18 cellular contexts compared by ENCODE assay signal in genomic region chr1:27410709-27411108, GRCh38. TPM values are rescaled to one million over a fixed set of nuclear protein-coding genes. Genes with fewer than 3 reads are reported as not detected.
A peak's percentile ranks its signal among the peaks of the same experiment; 100 is the strongest.
DNase-seq lines count a peak whose midpoint lies in the region; ATAC-seq, FAIRE-seq and TF ChIP-seq lines count a peak whose summit lies in the region.
"Had no signal": no experiment of that assay in that cellular context is flagged by ENCODE, and none has a peak within 500 bp of the region (broad histone marks: within the 10 kb centered on the region; RNA-seq: fewer than 3 reads in every experiment).

No MANE protein-coding gene starts in this region.

- DNase-seq in D341Med (ENCODE audit: low spot score) (peak; percentile 62), NCI-H82 treated with DMSO at 0.1 percent for 48 hours (lab: John Stamatoyannopoulos, UW; ENCODE audit: unreplicated experiment) (peak; percentile 53), GM12878 (ENCODE audit: low read depth, low spot score) (no peak), NCI-H226 (no peak), GM10266 (ENCODE audit: extremely low spot score) (no peak), kidney tubule cell (ENCODE audit: low spot score) (no peak), foreskin melanocyte (no peak)
- no peak for DNase-seq in naive thymus-derived CD4-positive, alpha-beta T cell
- DNase-seq: H9, MM.1S, NCI-H1105, NCI-H1694 treated with DMSO at 0.1 percent for 48 hours, NCI-H446, SIG-M5 had no signal

- 48% methylated on average over 2 of the region's 2 CpGs for WGBS in GM12878 (ENCODE audit: insufficient coverage, insufficient replicate concordance, low lambda C conversion rate, missing lambda C conversion rate)

- H4K20me1 ChIP-seq in GM12878 (ENCODE audit: control insufficient read depth, insufficient read depth): no peaks in the 10 kb centered on the region

- FAIRE-seq in GM12878 (lab: Jason Lieb, UNC): no peak
- FAIRE-seq: HepG2, RCC 7860 had no signal

- H3K4me3 ChIP-seq in GM12878: no peak overlapping the region
- H3K4me3 ChIP-seq in naive thymus-derived CD4-positive, alpha-beta T cell (ENCODE audit: low read length): no peak overlapping the region

- peak overlapping the region; percentile 33 for H3K27ac ChIP-seq in GM12878 (ENCODE audit: control insufficient read depth, insufficient read depth)
- H3K27ac ChIP-seq in naive thymus-derived CD4-positive, alpha-beta T cell (ENCODE audit: low read depth, low read length): no peak overlapping the region

- ATAC-seq in GM12878: no peak
- no peak for ATAC-seq in naive thymus-derived CD4-positive, alpha-beta T cell
- ATAC-seq: HepG2 had no signal

- no peaks in the 10 kb centered on the region for H3K79me2 ChIP-seq in GM12878 (ENCODE audit: control insufficient read depth, insufficient read depth, low read length)

- H3K4me2 ChIP-seq in GM12878 (ENCODE audit: control insufficient read depth, insufficient read depth): no peak overlapping the region

- intact Hi-C loops in GM12878 (cut with micrococcal nuclease; ENCODE audit: unreplicated experiment): no loop called here
- intact Hi-C loops in naive thymus-derived CD4-positive, alpha-beta T cell (cut with micrococcal nuclease): no loop called here

- H3K4me3 Mint-ChIP-seq in naive thymus-derived CD4-positive, alpha-beta T cell: no peak overlapping the region
- H3K4me3 Mint-ChIP-seq: H9 had no signal

- POLR2A ChIA-PET in GM12878 (lab: Charles Lee): interaction anchor here (0.8 to 0.9 kb wide), 2 partner anchors 20 to 218 kb away, joined by 3 read pairs; no protein-coding TSS in a partner anchor
- POLR2A ChIA-PET in naive thymus-derived CD4-positive, alpha-beta T cell (lab: Charles Lee): interaction anchor here (0.7 kb wide), 2 partner anchors 44 to 484 kb away, joined by 3 read pairs; no protein-coding TSS in a partner anchor

- no peaks in the 10 kb centered on the region for H3K27me3 Mint-ChIP-seq in naive thymus-derived CD4-positive, alpha-beta T cell

- H3K4me1 Mint-ChIP-seq in naive thymus-derived CD4-positive, alpha-beta T cell: peaks cover 0 to 6% (median 2%) of the 10 kb centered on the region in 7 donors

- RAD21 ChIA-PET in GM12878 (lab: Charles Lee; ENCODE audit: unreplicated experiment): interaction anchor here (1.0 to 1.6 kb wide), 2 partner anchors 9 to 196 kb away, joined by 3 to 5 read pairs; no protein-coding TSS in a partner anchor

- H2AFZ ChIP-seq in GM12878 (ENCODE audit: control insufficient read depth, low read depth, low read length): no peak overlapping the region

- H3K36me3 Mint-ChIP-seq in naive thymus-derived CD4-positive, alpha-beta T cell: peaks cover 18 to 55% (median 30%) of the 10 kb centered on the region in 5 donors

- H3K9me3 Mint-ChIP-seq in naive thymus-derived CD4-positive, alpha-beta T cell: peaks cover 0 to 1% (median 0%) of the 10 kb centered on the region in 11 donors
- H3K9me3 Mint-ChIP-seq: H9 had no signal

- TF ChIP-seq CTCF in GM12878 (IDR thresholded peaks at IDR 0.05 in 2 of 3, conservative IDR thresholded peaks at IDR 0.05 in 1 of 3; ENCODE audit: control insufficient read depth in 2 of 3, extremely low read depth in 1 of 3, insufficient read depth in 1 of 3, low read depth in 3 of 3, low read length in 3 of 3): no peak
- no peak for TF ChIP-seq CTCF in GM10266 (IDR thresholded peaks at IDR 0.05; ENCODE audit: control insufficient read depth, insufficient read depth, low read depth, missing control alignments)

- CTCF ChIA-PET in GM12878 (lab: Yijun Ruan, JAX): interaction anchor here (1.0 to 2.1 kb wide), 4 partner anchors 14 to 114 kb away, joined by 3 to 7 read pairs (median 4); no protein-coding TSS in a partner anchor
- CTCF ChIA-PET in naive thymus-derived CD4-positive, alpha-beta T cell (lab: Charles Lee): interaction anchor here (1.2 kb wide), 1 partner anchor 196 kb away, joined by 3 read pairs; no protein-coding TSS in a partner anchor

- H3K9me3 ChIP-seq in GM12878 (replicated peaks; ENCODE audit: control insufficient read depth, insufficient read depth, low read length): no peaks in the 10 kb centered on the region
- H3K9me3 ChIP-seq in naive thymus-derived CD4-positive, alpha-beta T cell (ENCODE audit: control insufficient read depth in 2 of 3, low read length in 3 of 3): no peaks in the 10 kb centered on the region

- H3K4me1 ChIP-seq in GM12878 (ENCODE audit: control insufficient read depth, insufficient read depth, low read length): peaks cover 5% of the 10 kb centered on the region; the same call in 1 of the 2 replicates
- no peaks in the 10 kb centered on the region for H3K4me1 ChIP-seq in naive thymus-derived CD4-positive, alpha-beta T cell (ENCODE audit: control insufficient read depth in 2 of 2, insufficient read depth in 2 of 2, low read length in 2 of 2)

- no peak for TF ChIP-seq RAD21 in GM12878 (IDR thresholded peaks at IDR 0.05; ENCODE audit: insufficient read depth, low read depth, low read length)

- H3K36me3 ChIP-seq in GM12878 (ENCODE audit: control insufficient read depth in 2 of 2, insufficient read depth in 2 of 2, low read length in 1 of 2): peaks cover 35 to 46% of the 10 kb centered on the region in 2 experiments
- peaks cover 40 to 90% (median 44%) of the 10 kb centered on the region in 3 experiments for H3K36me3 ChIP-seq in naive thymus-derived CD4-positive, alpha-beta T cell (ENCODE audit: control insufficient read depth in 2 of 3, insufficient read depth in 3 of 3, low read length in 3 of 3)

- SMC1A ChIA-PET in GM12878 (lab: Charles Lee; ENCODE audit: uncharacterized antibody, unreplicated experiment): interaction anchor here (0.7 to 22.2 kb wide), 4 partner anchors 34 to 197 kb away, joined by 3 to 470 read pairs (median 3); no protein-coding TSS in a partner anchor

- no peak overlapping the region for H3K9ac ChIP-seq in GM12878 (ENCODE audit: control insufficient read depth, insufficient read depth, low read length)

- peak overlapping the region in 5 of 9 donors; percentile 18 to 75 (median 36) for H3K27ac Mint-ChIP-seq in naive thymus-derived CD4-positive, alpha-beta T cell

- TF ChIP-seq EP300 in GM12878 (IDR thresholded peaks at IDR 0.05; ENCODE audit: borderline replicate concordance in 1 of 2, control insufficient read depth in 1 of 2, low read depth in 2 of 2, low read length in 2 of 2): no peak

- in situ Hi-C loops in GM12878 (cut with MboI): no loop called here

- H3K27me3 ChIP-seq in GM12878 (replicated peaks in 1 of 2; ENCODE audit: control insufficient read depth in 2 of 2, insufficient read depth in 2 of 2, low read length in 1 of 2): no peaks in the 10 kb centered on the region
- no peaks in the 10 kb centered on the region for H3K27me3 ChIP-seq in naive thymus-derived CD4-positive, alpha-beta T cell (ENCODE audit: control insufficient read depth in 2 of 2, insufficient read depth in 2 of 2, low read length in 2 of 2)

- no TSS peak for BruUV-seq in GM12878 (replicated peaks; lab: Mats Ljungman, UMichigan)

- no peak for TF ChIP-seq POLR2A in GM12878 (IDR thresholded peaks at IDR 0.05; ENCODE audit: low read depth, low read length)

RNA-seq across cellular contexts. Expression of gene GPR3, which starts 18.3 kb away (rescaled TPM):
- 0.37 and 0.69 TPM in 2 replicates for total RNA-seq in GM12878 (2013; cell fraction: nucleolus; rRNA removed)
- total RNA-seq in GM12878 (2014; rRNA removed) (0.16 and 0.45 TPM in 2 replicates), GM12878 (2014; rRNA removed; fragmentation: Illumina TruSeq; extraction: Trizol) (0.14 TPM in 1 of 2 replicates, not detected in the other), GM12878 (2021) (0.33 and 0.56 TPM in 2 replicates)
- polyA plus RNA-seq in GM12878 (2011; ENCODE audit: low read depth): not detected
- polyA plus RNA-seq in GM12878 (2011; rRNA removed) (0.48 and 1.4 TPM in 2 replicates), GM12878 (2014; fragmentation: Illumina TruSeq; extraction: Trizol) (0.40 and 0.57 TPM in 2 replicates), GM12878 (2014; fragmentation: Nextera tagmentation; extraction: Ambion mirVana) (not detected), GM12878 (2014; rRNA removed) (0.44 and 0.63 TPM in 2 replicates), GM12878 (2016; fragmentation: Nextera tagmentation; extraction: Ambion mirVana) (under 1 TPM; 0.72 to 0.96 TPM)
- 2.5 TPM in 2 replicates for polyA plus RNA-seq in GM12878 (2011; cell fraction: cytosol; rRNA removed)
- polyA plus RNA-seq in GM12878 (2011; cell fraction: nucleus; rRNA removed): 3.4 and 4.4 TPM in 2 replicates
- 0.27 and 0.37 TPM in 2 replicates for polyA plus RNA-seq in GM12878 (2012)
- polyA minus RNA-seq in GM12878 (2011; rRNA and poly(A)+ RNA removed): 1.8 and 1.9 TPM in 2 replicates
- polyA minus RNA-seq in GM12878 (2011; cell fraction: cytosol; rRNA and poly(A)+ RNA removed): 0.73 and 1.6 TPM in 2 replicates
- polyA minus RNA-seq in GM12878 (2011; cell fraction: nucleus; rRNA and poly(A)+ RNA removed): 1.5 and 2.7 TPM in 2 replicates
- total RNA-seq in naive thymus-derived CD4-positive, alpha-beta T cell: under 1 TPM in 3 of 5 experiments, not detected in 2; 0.24 to 0.93 (median 0.45) TPM
- under 1 TPM; 0.09 to 0.13 TPM for polyA plus RNA-seq in naive thymus-derived CD4-positive, alpha-beta T cell

RNA-seq across cellular contexts. Expression of gene CD164L2, which starts 27.6 kb away (rescaled TPM):
- not detected in 2 replicates for total RNA-seq in GM12878 (2013; cell fraction: nucleolus; rRNA removed)
- total RNA-seq in GM12878 (2014; rRNA removed): not detected in 2 replicates
- not detected in 2 replicates for total RNA-seq in GM12878 (2014; rRNA removed; fragmentation: Illumina TruSeq; extraction: Trizol)
- not detected in 2 replicates for total RNA-seq in GM12878 (2021)
- not detected for polyA plus RNA-seq in GM12878 (2011; ENCODE audit: low read depth)
- not detected in 2 replicates for polyA plus RNA-seq in GM12878 (2011; rRNA removed)
- polyA plus RNA-seq in GM12878 (2011; cell fraction: cytosol; rRNA removed): not detected in 2 replicates
- polyA plus RNA-seq in GM12878 (2011; cell fraction: nucleus; rRNA removed): not detected in 2 replicates
- polyA plus RNA-seq in GM12878 (2012): 0.07 TPM in 1 of 2 replicates, not detected in the other
- not detected in 2 replicates for polyA plus RNA-seq in GM12878 (2014; fragmentation: Illumina TruSeq; extraction: Trizol)
- not detected for polyA plus RNA-seq in GM12878 (2014; fragmentation: Nextera tagmentation; extraction: Ambion mirVana)
- polyA plus RNA-seq in GM12878 (2014; rRNA removed): not detected in 2 replicates
- polyA plus RNA-seq in GM12878 (2016; fragmentation: Nextera tagmentation; extraction: Ambion mirVana): not detected
- polyA minus RNA-seq in GM12878 (2011; rRNA and poly(A)+ RNA removed): not detected in 2 replicates
- not detected in 2 replicates for polyA minus RNA-seq in GM12878 (2011; cell fraction: cytosol; rRNA and poly(A)+ RNA removed)
- not detected in 2 replicates for polyA minus RNA-seq in GM12878 (2011; cell fraction: nucleus; rRNA and poly(A)+ RNA removed)
- total RNA-seq in naive thymus-derived CD4-positive, alpha-beta T cell: under 1 TPM in 1 of 5 experiments, not detected in 4; 0.24 TPM
- not detected for polyA plus RNA-seq in naive thymus-derived CD4-positive, alpha-beta T cell
- total RNA-seq: HepG2 had no signal
- polyA plus RNA-seq: AG04450, BJ, HepG2 had no signal

RNA-seq across cellular contexts. Expression of gene FCN3, which starts 36.1 kb away (rescaled TPM):
- not detected in 2 replicates for total RNA-seq in GM12878 (2013; cell fraction: nucleolus; rRNA removed)
- total RNA-seq in GM12878 (2014; rRNA removed) (not detected in 2 replicates), GM12878 (2014; rRNA removed; fragmentation: Illumina TruSeq; extraction: Trizol) (not detected in 2 replicates), GM12878 (2021) (0.28 and 0.32 TPM in 2 replicates)
- not detected for polyA plus RNA-seq in GM12878 (2011; ENCODE audit: low read depth)
- polyA plus RNA-seq in GM12878 (2011; rRNA removed) (not detected in 2 replicates), GM12878 (2014; fragmentation: Illumina TruSeq; extraction: Trizol) (not detected in 2 replicates), GM12878 (2014; fragmentation: Nextera tagmentation; extraction: Ambion mirVana) (not detected), GM12878 (2014; rRNA removed) (not detected in 2 replicates), GM12878 (2016; fragmentation: Nextera tagmentation; extraction: Ambion mirVana) (not detected)
- not detected in 2 replicates for polyA plus RNA-seq in GM12878 (2011; cell fraction: cytosol; rRNA removed)
- 0.12 TPM in 1 of 2 replicates, not detected in the other for polyA plus RNA-seq in GM12878 (2011; cell fraction: nucleus; rRNA removed)
- not detected in 2 replicates for polyA plus RNA-seq in GM12878 (2012)
- polyA minus RNA-seq in GM12878 (2011; rRNA and poly(A)+ RNA removed): not detected in 2 replicates
- not detected in 2 replicates for polyA minus RNA-seq in GM12878 (2011; cell fraction: cytosol; rRNA and poly(A)+ RNA removed)
- not detected in 2 replicates for polyA minus RNA-seq in GM12878 (2011; cell fraction: nucleus; rRNA and poly(A)+ RNA removed)
- total RNA-seq in naive thymus-derived CD4-positive, alpha-beta T cell: not detected
- polyA plus RNA-seq in naive thymus-derived CD4-positive, alpha-beta T cell: not detected
- total RNA-seq: HepG2 had no signal
- polyA plus RNA-seq: AG04450, BJ, HepG2 had no signal

RNA-seq across cellular contexts. Expression of gene MAP3K6, which starts 43.9 kb away (rescaled TPM):
- total RNA-seq in GM12878 (2013; cell fraction: nucleolus; rRNA removed): 3.9 and 6.4 TPM in 2 replicates
- total RNA-seq in GM12878 (2014; rRNA removed) (1.5 and 3.4 TPM in 2 replicates), GM12878 (2014; rRNA removed; fragmentation: Illumina TruSeq; extraction: Trizol) (0.31 and 0.83 TPM in 2 replicates), GM12878 (2021) (1.6 and 2.5 TPM in 2 replicates)
- polyA plus RNA-seq in GM12878 (2011; ENCODE audit: low read depth): 0.71 TPM
- polyA plus RNA-seq in GM12878 (2011; rRNA removed) (0.69 and 1.2 TPM in 2 replicates), GM12878 (2014; fragmentation: Illumina TruSeq; extraction: Trizol) (0.03 and 0.37 TPM in 2 replicates), GM12878 (2014; fragmentation: Nextera tagmentation; extraction: Ambion mirVana) (under 1 TPM in 1 of 2 experiments, not detected in 1; 0.15 TPM), GM12878 (2014; rRNA removed) (0.60 and 1.6 TPM in 2 replicates), GM12878 (2016; fragmentation: Nextera tagmentation; extraction: Ambion mirVana) (1 to 10 TPM; 1.3 to 1.5 TPM)
- 1.5 and 2.2 TPM in 2 replicates for polyA plus RNA-seq in GM12878 (2011; cell fraction: cytosol; rRNA removed)
- polyA plus RNA-seq in GM12878 (2011; cell fraction: nucleus; rRNA removed): 9.2 and 13.9 TPM in 2 replicates
- polyA plus RNA-seq in GM12878 (2012): 2.2 and 2.3 TPM in 2 replicates
- polyA minus RNA-seq in GM12878 (2011; rRNA and poly(A)+ RNA removed): 0.59 and 0.67 TPM in 2 replicates
- polyA minus RNA-seq in GM12878 (2011; cell fraction: cytosol; rRNA and poly(A)+ RNA removed): 0.40 and 2.0 TPM in 2 replicates
- 2.2 and 2.9 TPM in 2 replicates for polyA minus RNA-seq in GM12878 (2011; cell fraction: nucleus; rRNA and poly(A)+ RNA removed)
- total RNA-seq in naive thymus-derived CD4-positive, alpha-beta T cell: 10 to 100 TPM; 13.0 to 17.0 (median 15.2) TPM
- 1 to 10 TPM; 5.9 to 6.6 TPM for polyA plus RNA-seq in naive thymus-derived CD4-positive, alpha-beta T cell

Comparison
In these comparisons a context has a peak if more than half of its experiments do, and no peak if none do; other contexts are left out.
1. DNase-seq: peak in D341Med (single experiment) and NCI-H82 treated with DMSO at 0.1 percent for 48 hours (single experiment); none in GM12878 (single experiment), naive thymus-derived CD4-positive, alpha-beta T cell (0 of 9), NCI-H226 (single experiment), GM10266 (single experiment), kidney tubule cell (single experiment) and foreskin melanocyte (single experiment).